27 cellular contexts compared by ENCODE assay signal in the genomic region with DNA sequence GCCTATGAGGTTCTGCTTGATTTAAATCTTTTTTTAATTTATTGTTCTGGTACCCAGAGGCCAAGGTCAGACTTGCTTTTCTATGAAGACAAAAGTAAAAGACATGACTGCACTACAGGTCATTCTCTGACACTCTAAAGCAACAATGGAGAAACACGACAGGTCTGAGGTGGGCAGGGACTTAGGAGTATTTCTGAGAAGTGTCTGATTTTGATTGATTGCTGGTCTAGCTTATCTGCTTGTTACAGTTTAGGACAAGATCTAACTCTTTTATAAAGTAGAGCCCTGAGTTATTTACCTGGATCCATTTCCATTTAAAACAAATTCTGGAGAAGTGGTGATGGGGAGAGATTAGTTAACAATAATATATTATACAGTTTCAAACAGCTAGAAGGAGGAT.
"Had no signal": no experiment of that assay in that cellular context is flagged by ENCODE, and none has a peak within 500 bp of the region (broad histone marks: within the 10 kb centered on the region; RNA-seq: fewer than 3 reads in every experiment).

No MANE protein-coding gene starts in this region.

- H3K4me1 ChIP-seq: lower lobe of right lung, right atrium auricular region, right lobe of liver, tibial nerve, uterus had no signal

- DNase-seq: hippocampal formation; kidney glomerular epithelial cell; left cardiac atrium; lower lobe of right lung; mammary epithelial cell; mesenchymal stem cell; naive B cell; natural killer cell; nephron progenitor cell; occipital lobe; right lobe of liver; stimulated activated CD4-positive, alpha-beta T cell treated with anti-CD3 and anti-CD28 coated beads, Interleukin-1b, Interleukin-23, amount 100 ng/mL, for 48 hours; stimulated activated CD4-positive, alpha-beta T cell treated with anti-CD3 and anti-CD28 coated beads, Interleukin-2, amount 100 ng/mL, for 48 hours; stimulated activated CD4-positive, alpha-beta T cell treated with anti-CD3 and anti-CD28 coated beads, Interleukin-4, amount 100 ng/mL, for 4 hours; stimulated activated CD8-positive, alpha-beta memory T cell treated with anti-CD3 and anti-CD28 coated beads, Interleukin-4, amount 100 ng/mL, for 48 hours; stimulated activated naive CD4-positive, alpha-beta T cell treated with Interleukin-2 at 50 U/mL for 16 hours; stimulated activated naive CD8-positive, alpha-beta T cell treated with anti-CD3 and anti-CD28 coated beads, Interleukin-15, amount 100 ng/mL, for 72 hours; substantia nigra; uterus had no signal

- H3K9ac ChIP-seq: neural progenitor cell had no signal

- H3K4me3 ChIP-seq: lower lobe of right lung, neural progenitor cell, right atrium auricular region, right lobe of liver, smooth muscle cell, tibial nerve, uterus had no signal

- FAIRE-seq: keratinocyte had no signal

- H3K4me2 ChIP-seq: neural progenitor cell, smooth muscle cell had no signal

- ATAC-seq: left cardiac atrium; left lobe of liver; lower lobe of right lung; natural killer cell; right lobe of liver; stimulated activated memory B cell treated with anti-CD40 and anti-IgM and Interleukin-4, amounts not matched to agents 10 μg/mL and 1 μg/mL and 100 μg/mL, for 72 hours; stimulated activated naive CD8-positive, alpha-beta T cell treated with anti-CD3 and anti-CD28 coated beads, Interleukin-15, amount 100 ng/mL, for 72 hours had no signal

- H3K27ac ChIP-seq: lower lobe of right lung, neural progenitor cell, neutrophil, right atrium auricular region, right lobe of liver, tibial nerve, uterus had no signal

- H3K36me3 ChIP-seq: lower lobe of right lung, neural progenitor cell, neutrophil, right atrium auricular region, right lobe of liver, tibial nerve, uterus had no signal

- H3K27me3 ChIP-seq: neural progenitor cell, neutrophil, right atrium auricular region, right lobe of liver, tibial nerve, uterus had no signal

- H3K9me3 ChIP-seq: lower lobe of right lung, neutrophil, right lobe of liver, tibial nerve, uterus had no signal

- H2AFZ ChIP-seq: neural progenitor cell had no signal
